ENCODE assay signal across 10 cellular contexts in genomic region chr5:14463629-14464028, GRCh38.
DNase-seq lines count a peak whose midpoint lies in the region; ATAC-seq and TF ChIP-seq lines count a peak whose summit lies in the region.
"Had no signal": no experiment of that assay in that cellular context is flagged by ENCODE, and none has a peak within 500 bp of the region (broad histone marks: within the 10 kb centered on the region; RNA-seq: fewer than 3 reads in every experiment).

No MANE protein-coding gene starts in this region.

- H3K36me3 ChIP-seq in GM23248 (ENCODE audit: low read depth): peaks cover 90% of the 10 kb centered on the region

- peaks cover 43% of the 10 kb centered on the region for H3K4me1 Mint-ChIP-seq in nephron

- H3K9ac ChIP-seq in GM23248: peak overlapping the region; percentile 58

- H3K9me2 ChIP-seq in GM23248 (ENCODE audit: insufficient read depth): no peaks in the 10 kb centered on the region

- peak overlapping the region in 2 of 3 experiments; percentile 17 to 20 for H3K27ac Mint-ChIP-seq in nephron
- peak overlapping the region in 1 of 2 donors; percentile 3 for H3K27ac Mint-ChIP-seq in activated naive CD4-positive, alpha-beta T cell treated with anti-CD3 and anti-CD28 coated beads, Interleukin-2, amount 50 U/mL, for 72 hours
- H3K27ac Mint-ChIP-seq: activated naive CD8-positive, alpha-beta T cell had no signal

- no peak overlapping the region for H2AFZ ChIP-seq in GM23248

- H4K20me1 ChIP-seq in GM23248 (ENCODE audit: insufficient read depth): no peaks in the 10 kb centered on the region; the same call in 1 of the 2 replicates

- H3K9me3 ChIP-seq in GM23248 (ENCODE audit: low read depth): no peaks in the 10 kb centered on the region

- no peak overlapping the region for H3K4me3 Mint-ChIP-seq in nephron
- H3K4me3 Mint-ChIP-seq: activated naive CD8-positive, alpha-beta T cell had no signal

- H3K4me2 ChIP-seq in GM23248 (ENCODE audit: unreplicated experiment): no peak overlapping the region

- H3F3A ChIP-seq in GM23248 (ENCODE audit: insufficient read depth): peaks cover 98% of the 10 kb centered on the region

- peak overlapping the region; percentile 81 for H3K27ac ChIP-seq in GM23248

- no peak for ATAC-seq in GM21390 (IDR thresholded peaks at IDR 0.05; ENCODE audit: unreplicated experiment)
- no peak for ATAC-seq in GM18907 (IDR thresholded peaks at IDR 0.05; ENCODE audit: unreplicated experiment)
- ATAC-seq in activated naive CD4-positive, alpha-beta T cell treated with anti-CD3 and anti-CD28 coated beads, Interleukin-2, amount 50 U/mL, for 72 hours: no peak
- ATAC-seq: GM12878 had no signal

- H3K4me1 ChIP-seq in GM23248 (ENCODE audit: insufficient read depth): peaks cover 29% of the 10 kb centered on the region

- peaks cover 81% of the 10 kb centered on the region for H3K36me3 Mint-ChIP-seq in nephron (ENCODE audit: low read depth)
- no peaks in the 10 kb centered on the region for H3K36me3 Mint-ChIP-seq in activated naive CD4-positive, alpha-beta T cell treated with anti-CD3 and anti-CD28 coated beads, Interleukin-2, amount 50 U/mL, for 72 hours
- H3K36me3 Mint-ChIP-seq: activated naive CD8-positive, alpha-beta T cell had no signal

- H3K9me3 Mint-ChIP-seq in nephron: no peaks in the 10 kb centered on the region
- no peaks in the 10 kb centered on the region for H3K9me3 Mint-ChIP-seq in activated naive CD4-positive, alpha-beta T cell treated with anti-CD3 and anti-CD28 coated beads, Interleukin-2, amount 50 U/mL, for 72 hours

- no peaks in the 10 kb centered on the region for H3K27me3 Mint-ChIP-seq in nephron (ENCODE audit: low read depth)
- H3K27me3 Mint-ChIP-seq: activated naive CD8-positive, alpha-beta T cell had no signal

- DNase-seq in GM23248 (peak; percentile 81), NCI-H510A treated with DMSO at 0.1 percent for 48 hours (lab: John Stamatoyannopoulos, UW) (peak; percentile 60), choroid plexus epithelial cell (ENCODE audit: low read depth) (peak; percentile 46), NCI-H526 treated with DMSO at 0.1 percent for 48 hours (lab: John Stamatoyannopoulos, UW) (no peak)
- no peak for DNase-seq in activated naive CD4-positive, alpha-beta T cell treated with anti-CD3 and anti-CD28 coated beads, Interleukin-2, amount 50 U/mL, for 72 hours (ENCODE audit: low spot score in 2 of 2)

- WGBS in GM23248 (ENCODE audit: low coverage in 1 of 2, low lambda C conversion rate in 2 of 2, missing lambda C conversion rate in 2 of 2), 2 experiments: 24 to 37% methylated on average over 3 of the region's 3 CpGs

- in situ Hi-C loops in GM23248 (cut with MboI): no loop called here

- H3K27me3 ChIP-seq in GM23248 (replicated peaks; ENCODE audit: insufficient read depth): no peaks in the 10 kb centered on the region

- H3K79me2 ChIP-seq in GM23248 (ENCODE audit: insufficient read depth): peaks cover 100% of the 10 kb centered on the region

- TF ChIP-seq CTCF in choroid plexus epithelial cell (conservative IDR thresholded peaks at IDR 0.05; ENCODE audit: low read depth, low read length): no peak
- no peak for TF ChIP-seq CTCF in nephron (IDR thresholded peaks at IDR 0.05; ENCODE audit: unreplicated experiment in 3 of 3)

- H3K4me3 ChIP-seq in GM23248: no peak overlapping the region
- no peak overlapping the region for H3K4me3 ChIP-seq in choroid plexus epithelial cell (ENCODE audit: low read depth, low read length)
- H3K4me3 ChIP-seq: GM12878 had no signal

Comparison
In these comparisons a context has a peak if more than half of its experiments do, and no peak if none do; other contexts are left out.
1. DNase-seq: peak in GM23248 (single experiment), NCI-H510A treated with DMSO at 0.1 percent for 48 hours (single experiment) and choroid plexus epithelial cell (single experiment); none in NCI-H526 treated with DMSO at 0.1 percent for 48 hours (single experiment) and activated naive CD4-positive, alpha-beta T cell treated with anti-CD3 and anti-CD28 coated beads, Interleukin-2, amount 50 U/mL, for 72 hours (0 of 2).